Comparison of ENCODE assay signal across 11 cellular contexts in genomic region chr9:27379311-27380236, GRCh38.
DNase-seq lines count a peak whose midpoint lies in the region; ATAC-seq lines count a peak whose summit lies in the region.
"Had no signal": no experiment of that assay in that cellular context is flagged by ENCODE, and none has a peak within 500 bp of the region (broad histone marks: within the 10 kb centered on the region; RNA-seq: fewer than 3 reads in every experiment).

No MANE protein-coding gene starts in this region.

- ATAC-seq in HG03196 (IDR thresholded peaks at IDR 0.05; ENCODE audit: unreplicated experiment): peak; percentile 22
- peak; percentile 36 for ATAC-seq in effector memory CD8-positive, alpha-beta T cell (replicated peaks)

- no peak overlapping the region for H3K4me3 Mint-ChIP-seq in effector memory CD8-positive, alpha-beta T cell
- H3K4me3 Mint-ChIP-seq: brain had no signal

- H3K9me3 Mint-ChIP-seq in effector memory CD8-positive, alpha-beta T cell: no peaks in the 10 kb centered on the region
- H3K9me3 Mint-ChIP-seq: brain had no signal

- no peaks in the 10 kb centered on the region for H3K36me3 Mint-ChIP-seq in effector memory CD8-positive, alpha-beta T cell (ENCODE audit: insufficient read depth)
- H3K36me3 Mint-ChIP-seq: brain had no signal

- no peak overlapping the region for H3K27ac Mint-ChIP-seq in effector memory CD8-positive, alpha-beta T cell

- H3K4me1 Mint-ChIP-seq in effector memory CD8-positive, alpha-beta T cell (ENCODE audit: low read depth in 2 of 2): peaks cover 0 to 3% of the 10 kb centered on the region in 2 donors

- peak; percentile 33 for DNase-seq in stimulated activated CD4-positive, alpha-beta T cell treated with anti-CD3 and anti-CD28 coated beads, Interleukin-1b, Interleukin-23, amount 100 ng/mL, for 48 hours
- no peak for DNase-seq in stimulated activated CD4-positive, alpha-beta T cell treated with anti-CD3 and anti-CD28 coated beads, Interleukin-4, amount 100 ng/mL, for 24 hours
- no peak for DNase-seq in effector memory CD8-positive, alpha-beta T cell
- DNase-seq in NCI-H1694 (lab: John Stamatoyannopoulos, UW) (no peak), NCI-H1417 treated with DMSO at 0.1 percent for 48 hours (lab: John Stamatoyannopoulos, UW) (no peak), NCI-H2029 (lab: John Stamatoyannopoulos, UW) (no peak), DMS 273 treated with DMSO at 0.1 percent for 48 hours (lab: John Stamatoyannopoulos, UW) (no peak)
- DNase-seq: C1 segment of cervical spinal cord, NCI-H1105 treated with DMSO at 0.1 percent for 48 hours had no signal

- H3K27me3 Mint-ChIP-seq in effector memory CD8-positive, alpha-beta T cell: peaks cover 2 to 9% of the 10 kb centered on the region in 2 donors
- H3K27me3 Mint-ChIP-seq: brain had no signal
